In the genomic region with DNA sequence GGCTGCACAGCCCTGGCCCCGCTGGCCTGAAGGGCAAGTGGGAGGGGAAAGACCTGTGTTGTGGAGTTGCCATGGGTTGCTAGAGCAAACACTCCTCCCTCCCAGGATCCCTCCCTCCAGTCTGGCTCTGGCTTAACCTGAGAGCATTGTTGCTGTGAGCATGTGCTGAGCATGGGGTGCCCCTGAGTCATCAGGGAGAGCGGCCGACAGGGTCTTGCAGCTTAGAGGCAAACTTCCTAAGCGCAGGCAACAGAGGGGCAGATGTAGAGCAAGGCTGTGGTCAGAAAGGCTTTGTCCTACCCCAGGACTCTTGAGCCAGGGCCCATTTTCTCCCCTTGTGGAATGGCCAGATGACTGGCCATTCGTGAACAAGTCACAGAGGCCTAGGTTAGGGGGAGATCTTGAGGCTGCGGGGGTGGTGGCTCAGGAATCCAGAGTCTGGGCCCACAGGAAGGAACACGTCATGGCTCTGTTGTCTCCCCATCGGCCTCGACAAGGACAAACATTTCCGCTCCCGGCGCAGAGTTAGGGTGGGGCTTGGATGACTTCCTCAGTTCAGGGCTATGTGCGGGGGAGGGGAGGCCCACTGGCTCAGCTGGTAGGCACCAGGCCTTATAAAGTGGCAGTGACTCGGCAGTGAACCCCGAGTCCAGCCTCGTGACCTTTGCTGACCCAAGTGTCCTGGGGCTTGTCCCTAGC, we compare ENCODE assay signal across 1 cellular context.
TF ChIP-seq lines count a peak whose summit lies in the region.

No MANE protein-coding gene starts in this region.

TF ChIP-seq in HepG2, 621 proteins besides CTCF, POLR2A, EP300 and RAD21 (continued from another document and continues in another):
- TF ChIP-seq, protein P1, sequence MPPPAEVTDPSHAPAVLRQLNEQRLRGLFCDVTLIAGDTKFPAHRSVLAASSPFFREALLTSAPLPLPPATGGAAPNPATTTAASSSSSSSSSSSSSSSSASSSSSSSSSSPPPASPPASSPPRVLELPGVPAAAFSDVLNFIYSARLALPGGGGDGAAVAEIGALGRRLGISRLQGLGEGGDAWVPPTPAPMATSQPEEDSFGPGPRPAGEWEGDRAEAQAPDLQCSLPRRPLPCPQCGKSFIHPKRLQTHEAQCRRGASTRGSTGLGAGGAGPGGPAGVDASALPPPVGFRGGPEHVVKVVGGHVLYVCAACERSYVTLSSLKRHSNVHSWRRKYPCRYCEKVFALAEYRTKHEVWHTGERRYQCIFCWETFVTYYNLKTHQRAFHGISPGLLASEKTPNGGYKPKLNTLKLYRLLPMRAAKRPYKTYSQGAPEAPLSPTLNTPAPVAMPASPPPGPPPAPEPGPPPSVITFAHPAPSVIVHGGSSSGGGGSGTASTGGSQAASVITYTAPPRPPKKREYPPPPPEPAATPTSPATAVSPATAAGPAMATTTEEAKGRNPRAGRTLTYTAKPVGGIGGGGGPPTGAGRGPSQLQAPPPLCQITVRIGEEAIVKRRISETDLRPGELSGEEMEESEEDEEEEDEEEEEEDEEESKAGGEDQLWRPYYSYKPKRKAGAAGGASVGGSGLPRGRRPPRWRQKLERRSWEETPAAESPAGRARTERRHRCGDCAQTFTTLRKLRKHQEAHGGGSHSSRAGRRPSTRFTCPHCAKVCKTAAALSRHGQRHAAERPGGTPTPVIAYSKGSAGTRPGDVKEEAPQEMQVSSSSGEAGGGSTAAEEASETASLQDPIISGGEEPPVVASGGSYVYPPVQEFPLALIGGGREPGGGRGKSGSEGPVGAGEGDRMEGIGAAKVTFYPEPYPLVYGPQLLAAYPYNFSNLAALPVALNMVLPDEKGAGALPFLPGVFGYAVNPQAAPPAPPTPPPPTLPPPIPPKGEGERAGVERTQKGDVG (CRISPR knock-in tag; IDR thresholded peaks at IDR 0.05; ENCODE audit: borderline replicate concordance), result 0 out of 2 replicates have a peak, but pooled peaks have one; percentile 73
- TF ChIP-seq ZNF777 (CRISPR knock-in tag; IDR thresholded peaks at IDR 0.05), result peak; percentile 26; the same call in 1 of the 2 replicates
- TF ChIP-seq, protein P2, sequence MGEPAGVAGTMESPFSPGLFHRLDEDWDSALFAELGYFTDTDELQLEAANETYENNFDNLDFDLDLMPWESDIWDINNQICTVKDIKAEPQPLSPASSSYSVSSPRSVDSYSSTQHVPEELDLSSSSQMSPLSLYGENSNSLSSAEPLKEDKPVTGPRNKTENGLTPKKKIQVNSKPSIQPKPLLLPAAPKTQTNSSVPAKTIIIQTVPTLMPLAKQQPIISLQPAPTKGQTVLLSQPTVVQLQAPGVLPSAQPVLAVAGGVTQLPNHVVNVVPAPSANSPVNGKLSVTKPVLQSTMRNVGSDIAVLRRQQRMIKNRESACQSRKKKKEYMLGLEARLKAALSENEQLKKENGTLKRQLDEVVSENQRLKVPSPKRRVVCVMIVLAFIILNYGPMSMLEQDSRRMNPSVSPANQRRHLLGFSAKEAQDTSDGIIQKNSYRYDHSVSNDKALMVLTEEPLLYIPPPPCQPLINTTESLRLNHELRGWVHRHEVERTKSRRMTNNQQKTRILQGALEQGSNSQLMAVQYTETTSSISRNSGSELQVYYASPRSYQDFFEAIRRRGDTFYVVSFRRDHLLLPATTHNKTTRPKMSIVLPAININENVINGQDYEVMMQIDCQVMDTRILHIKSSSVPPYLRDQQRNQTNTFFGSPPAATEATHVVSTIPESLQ (CRISPR knock-in tag; conservative IDR thresholded peaks at IDR 0.05), result 0 out of 2 replicates have a peak, but pooled peaks have one; percentile 18
- peak; percentile 35; the same call in 1 of the 2 replicates for TF ChIP-seq HMG20B (CRISPR knock-in tag; conservative IDR thresholded peaks at IDR 0.05)
- TF ChIP-seq, protein P3, sequence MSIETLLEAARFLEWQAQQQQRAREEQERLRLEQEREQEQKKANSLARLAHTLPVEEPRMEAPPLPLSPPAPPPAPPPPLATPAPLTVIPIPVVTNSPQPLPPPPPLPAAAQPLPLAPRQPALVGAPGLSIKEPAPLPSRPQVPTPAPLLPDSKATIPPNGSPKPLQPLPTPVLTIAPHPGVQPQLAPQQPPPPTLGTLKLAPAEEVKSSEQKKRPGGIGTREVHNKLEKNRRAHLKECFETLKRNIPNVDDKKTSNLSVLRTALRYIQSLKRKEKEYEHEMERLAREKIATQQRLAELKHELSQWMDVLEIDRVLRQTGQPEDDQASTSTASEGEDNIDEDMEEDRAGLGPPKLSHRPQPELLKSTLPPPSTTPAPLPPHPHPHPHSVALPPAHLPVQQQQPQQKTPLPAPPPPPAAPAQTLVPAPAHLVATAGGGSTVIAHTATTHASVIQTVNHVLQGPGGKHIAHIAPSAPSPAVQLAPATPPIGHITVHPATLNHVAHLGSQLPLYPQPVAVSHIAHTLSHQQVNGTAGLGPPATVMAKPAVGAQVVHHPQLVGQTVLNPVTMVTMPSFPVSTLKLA (IDR thresholded peaks at IDR 0.05), result peak; percentile 93
- TF ChIP-seq ZFP90 (CRISPR knock-in tag; IDR thresholded peaks at IDR 0.05; ENCODE audit: borderline replicate concordance), result peak; percentile 88; the same call in 1 of the 2 replicates
- peak; percentile 17; the same call in 1 of the 2 replicates for TF ChIP-seq ATF7 (IDR thresholded peaks at IDR 0.05)
- peak; percentile 93 for TF ChIP-seq ATF7 (CRISPR knock-in tag; IDR thresholded peaks at IDR 0.05)
- TF ChIP-seq, protein P4, sequence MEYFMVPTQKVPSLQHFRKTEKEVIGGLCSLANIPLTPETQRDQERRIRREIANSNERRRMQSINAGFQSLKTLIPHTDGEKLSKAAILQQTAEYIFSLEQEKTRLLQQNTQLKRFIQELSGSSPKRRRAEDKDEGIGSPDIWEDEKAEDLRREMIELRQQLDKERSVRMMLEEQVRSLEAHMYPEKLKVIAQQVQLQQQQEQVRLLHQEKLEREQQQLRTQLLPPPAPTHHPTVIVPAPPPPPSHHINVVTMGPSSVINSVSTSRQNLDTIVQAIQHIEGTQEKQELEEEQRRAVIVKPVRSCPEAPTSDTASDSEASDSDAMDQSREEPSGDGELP (IDR thresholded peaks at IDR 0.05; ENCODE audit: borderline replicate concordance, low read depth), result peak; percentile 97
- no peak for TF ChIP-seq ZNF672 (CRISPR knock-in tag; IDR thresholded peaks at IDR 0.05)
- TF ChIP-seq NCOA5 (CRISPR knock-in tag; IDR thresholded peaks at IDR 0.05), result no peak
- peak; percentile 19; the same call in 1 of the 2 replicates for TF ChIP-seq ZNF460 (CRISPR knock-in tag; IDR thresholded peaks at IDR 0.05; ENCODE audit: borderline replicate concordance)
- peak; percentile 6; the same call in 1 of the 2 replicates for TF ChIP-seq KDM5A (IDR thresholded peaks at IDR 0.05; ENCODE audit: borderline replicate concordance, low read length)
- peak; percentile 43 for TF ChIP-seq KDM6A (CRISPR knock-in tag; IDR thresholded peaks at IDR 0.05; ENCODE audit: low read depth)
- TF ChIP-seq MBD4 (IDR thresholded peaks at IDR 0.05; ENCODE audit: borderline replicate concordance, low read length), result no peak
- TF ChIP-seq ZNF616 (CRISPR knock-in tag; IDR thresholded peaks at IDR 0.05; ENCODE audit: low read depth), result 0 out of 2 replicates have a peak, but pooled peaks have one; percentile 82
- no peak for TF ChIP-seq EEA1 (CRISPR knock-in tag; IDR thresholded peaks at IDR 0.05; ENCODE audit: borderline replicate concordance)
- no peak; the same call in 1 of the 2 replicates for TF ChIP-seq SNAPC2 (CRISPR knock-in tag; IDR thresholded peaks at IDR 0.05)
- no peak; a peak in 1 of 4 replicates for TF ChIP-seq MAFK (conservative IDR thresholded peaks at IDR 0.05 in 1 of 2, IDR thresholded peaks at IDR 0.05 in 1 of 2; ENCODE audit: low read length in 2 of 2)
- peak; percentile 52 for TF ChIP-seq RBM39 (IDR thresholded peaks at IDR 0.05; ENCODE audit: low read depth, low read length, poor library complexity, severe bottlenecking)
- no peak for TF ChIP-seq ZNF773 (CRISPR knock-in tag; IDR thresholded peaks at IDR 0.05; ENCODE audit: borderline replicate concordance)
- TF ChIP-seq AGO1 (IDR thresholded peaks at IDR 0.05; ENCODE audit: low read depth, low read length, poor library complexity, severe bottlenecking), result no peak
- TF ChIP-seq, protein P5, sequence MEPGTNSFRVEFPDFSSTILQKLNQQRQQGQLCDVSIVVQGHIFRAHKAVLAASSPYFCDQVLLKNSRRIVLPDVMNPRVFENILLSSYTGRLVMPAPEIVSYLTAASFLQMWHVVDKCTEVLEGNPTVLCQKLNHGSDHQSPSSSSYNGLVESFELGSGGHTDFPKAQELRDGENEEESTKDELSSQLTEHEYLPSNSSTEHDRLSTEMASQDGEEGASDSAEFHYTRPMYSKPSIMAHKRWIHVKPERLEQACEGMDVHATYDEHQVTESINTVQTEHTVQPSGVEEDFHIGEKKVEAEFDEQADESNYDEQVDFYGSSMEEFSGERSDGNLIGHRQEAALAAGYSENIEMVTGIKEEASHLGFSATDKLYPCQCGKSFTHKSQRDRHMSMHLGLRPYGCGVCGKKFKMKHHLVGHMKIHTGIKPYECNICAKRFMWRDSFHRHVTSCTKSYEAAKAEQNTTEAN (CRISPR knock-in tag; conservative IDR thresholded peaks at IDR 0.05), result peak; percentile 88
- peak; percentile 7; the same call in 1 of the 2 replicates for TF ChIP-seq ZNF652 (CRISPR knock-in tag; IDR thresholded peaks at IDR 0.05; ENCODE audit: borderline replicate concordance, low read depth)
- TF ChIP-seq IKZF4 (CRISPR knock-in tag; IDR thresholded peaks at IDR 0.05; ENCODE audit: borderline replicate concordance, low read depth, not compliant biosample characterization), result no peak
- no peak for TF ChIP-seq SUZ12 (IDR thresholded peaks at IDR 0.05; ENCODE audit: low read depth, low read length)
- TF ChIP-seq, protein P6, sequence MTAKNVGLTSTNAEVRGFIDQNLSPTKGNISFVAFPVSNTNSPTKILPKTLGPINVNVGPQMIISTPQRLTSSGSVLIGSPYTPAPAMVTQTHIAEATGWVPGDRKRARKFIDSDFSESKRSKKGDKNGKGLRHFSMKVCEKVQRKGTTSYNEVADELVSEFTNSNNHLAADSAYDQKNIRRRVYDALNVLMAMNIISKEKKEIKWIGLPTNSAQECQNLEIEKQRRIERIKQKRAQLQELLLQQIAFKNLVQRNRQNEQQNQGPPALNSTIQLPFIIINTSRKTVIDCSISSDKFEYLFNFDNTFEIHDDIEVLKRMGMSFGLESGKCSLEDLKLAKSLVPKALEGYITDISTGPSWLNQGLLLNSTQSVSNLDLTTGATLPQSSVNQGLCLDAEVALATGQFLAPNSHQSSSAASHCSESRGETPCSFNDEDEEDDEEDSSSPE (CRISPR knock-in tag; IDR thresholded peaks at IDR 0.05), result peak; percentile 75
- 0 out of 2 replicates have a peak, but pooled peaks have one; percentile 41 for TF ChIP-seq HOXD1 (CRISPR knock-in tag; IDR thresholded peaks at IDR 0.05)
- no peak for TF ChIP-seq MAF1 (CRISPR knock-in tag; IDR thresholded peaks at IDR 0.05; ENCODE audit: borderline replicate concordance)
- no peak for TF ChIP-seq STAG1 (CRISPR knock-in tag; IDR thresholded peaks at IDR 0.05)
- TF ChIP-seq ZNF343 (CRISPR knock-in tag; IDR thresholded peaks at IDR 0.05), result 0 out of 2 replicates have a peak, but pooled peaks have one; percentile 84
- TF ChIP-seq, protein P7, sequence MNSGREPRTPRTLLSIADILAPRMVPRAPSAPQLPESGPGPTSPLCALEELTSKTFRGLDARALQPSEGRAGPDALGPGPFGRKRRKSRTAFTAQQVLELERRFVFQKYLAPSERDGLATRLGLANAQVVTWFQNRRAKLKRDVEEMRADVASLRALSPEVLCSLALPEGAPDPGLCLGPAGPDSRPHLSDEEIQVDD (CRISPR knock-in tag; IDR thresholded peaks at IDR 0.05; ENCODE audit: borderline replicate concordance), result no peak
- TF ChIP-seq RBAK (CRISPR knock-in tag; IDR thresholded peaks at IDR 0.05), result no peak
- peak; percentile 99 for TF ChIP-seq ZNF619 (CRISPR knock-in tag; IDR thresholded peaks at IDR 0.05)
- TF ChIP-seq NFIB (CRISPR knock-in tag; IDR thresholded peaks at IDR 0.05; ENCODE audit: borderline replicate concordance), result no peak
- TF ChIP-seq MAFF (IDR thresholded peaks at IDR 0.05; ENCODE audit: low read depth, low read length), result peak; percentile 32
- TF ChIP-seq ZNF230 (CRISPR knock-in tag; IDR thresholded peaks at IDR 0.05), result peak; percentile 76; the same call in 1 of the 2 replicates
- TF ChIP-seq, protein P8, sequence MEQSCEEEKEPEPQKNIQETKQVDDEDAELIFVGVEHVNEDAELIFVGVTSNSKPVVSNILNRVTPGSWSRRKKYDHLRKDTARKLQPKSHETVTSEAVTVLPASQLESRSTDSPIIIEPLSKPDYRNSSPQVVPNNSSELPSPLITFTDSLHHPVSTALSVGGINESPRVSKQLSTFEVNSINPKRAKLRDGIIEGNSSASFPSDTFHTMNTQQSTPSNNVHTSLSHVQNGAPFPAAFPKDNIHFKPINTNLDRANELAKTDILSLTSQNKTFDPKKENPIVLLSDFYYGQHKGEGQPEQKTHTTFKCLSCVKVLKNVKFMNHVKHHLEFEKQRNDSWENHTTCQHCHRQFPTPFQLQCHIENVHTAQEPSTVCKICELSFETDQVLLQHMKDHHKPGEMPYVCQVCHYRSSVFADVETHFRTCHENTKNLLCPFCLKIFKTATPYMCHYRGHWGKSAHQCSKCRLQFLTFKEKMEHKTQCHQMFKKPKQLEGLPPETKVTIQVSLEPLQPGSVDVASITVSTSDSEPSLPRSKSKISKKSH (CRISPR knock-in tag; IDR thresholded peaks at IDR 0.05; ENCODE audit: borderline replicate concordance), result no peak; the same call in 1 of the 2 replicates
- TF ChIP-seq, protein P9, sequence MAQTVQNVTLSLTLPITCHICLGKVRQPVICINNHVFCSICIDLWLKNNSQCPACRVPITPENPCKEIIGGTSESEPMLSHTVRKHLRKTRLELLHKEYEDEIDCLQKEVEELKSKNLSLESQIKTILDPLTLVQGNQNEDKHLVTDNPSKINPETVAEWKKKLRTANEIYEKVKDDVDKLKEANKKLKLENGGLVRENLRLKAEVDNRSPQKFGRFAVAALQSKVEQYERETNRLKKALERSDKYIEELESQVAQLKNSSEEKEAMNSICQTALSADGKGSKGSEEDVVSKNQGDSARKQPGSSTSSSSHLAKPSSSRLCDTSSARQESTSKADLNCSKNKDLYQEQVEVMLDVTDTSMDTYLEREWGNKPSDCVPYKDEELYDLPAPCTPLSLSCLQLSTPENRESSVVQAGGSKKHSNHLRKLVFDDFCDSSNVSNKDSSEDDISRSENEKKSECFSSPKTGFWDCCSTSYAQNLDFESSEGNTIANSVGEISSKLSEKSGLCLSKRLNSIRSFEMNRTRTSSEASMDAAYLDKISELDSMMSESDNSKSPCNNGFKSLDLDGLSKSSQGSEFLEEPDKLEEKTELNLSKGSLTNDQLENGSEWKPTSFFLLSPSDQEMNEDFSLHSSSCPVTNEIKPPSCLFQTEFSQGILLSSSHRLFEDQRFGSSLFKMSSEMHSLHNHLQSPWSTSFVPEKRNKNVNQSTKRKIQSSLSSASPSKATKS (CRISPR knock-in tag; IDR thresholded peaks at IDR 0.05), result peak; percentile 92; the same call in 1 of the 2 replicates
- peak; percentile 32 for TF ChIP-seq PHF5A (CRISPR knock-in tag; IDR thresholded peaks at IDR 0.05; ENCODE audit: low read depth, unreplicated experiment)
- TF ChIP-seq IKZF1 (IDR thresholded peaks at IDR 0.05), result no peak
- TF ChIP-seq, protein P10, sequence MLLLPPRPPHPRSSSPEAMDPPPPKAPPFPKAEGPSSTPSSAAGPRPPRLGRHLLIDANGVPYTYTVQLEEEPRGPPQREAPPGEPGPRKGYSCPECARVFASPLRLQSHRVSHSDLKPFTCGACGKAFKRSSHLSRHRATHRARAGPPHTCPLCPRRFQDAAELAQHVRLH (CRISPR knock-in tag; IDR thresholded peaks at IDR 0.05; ENCODE audit: borderline replicate concordance, low read depth), result 0 out of 2 replicates have a peak, but pooled peaks have one; percentile 8
